14 cellular contexts compared by ENCODE assay signal in the genomic region with DNA sequence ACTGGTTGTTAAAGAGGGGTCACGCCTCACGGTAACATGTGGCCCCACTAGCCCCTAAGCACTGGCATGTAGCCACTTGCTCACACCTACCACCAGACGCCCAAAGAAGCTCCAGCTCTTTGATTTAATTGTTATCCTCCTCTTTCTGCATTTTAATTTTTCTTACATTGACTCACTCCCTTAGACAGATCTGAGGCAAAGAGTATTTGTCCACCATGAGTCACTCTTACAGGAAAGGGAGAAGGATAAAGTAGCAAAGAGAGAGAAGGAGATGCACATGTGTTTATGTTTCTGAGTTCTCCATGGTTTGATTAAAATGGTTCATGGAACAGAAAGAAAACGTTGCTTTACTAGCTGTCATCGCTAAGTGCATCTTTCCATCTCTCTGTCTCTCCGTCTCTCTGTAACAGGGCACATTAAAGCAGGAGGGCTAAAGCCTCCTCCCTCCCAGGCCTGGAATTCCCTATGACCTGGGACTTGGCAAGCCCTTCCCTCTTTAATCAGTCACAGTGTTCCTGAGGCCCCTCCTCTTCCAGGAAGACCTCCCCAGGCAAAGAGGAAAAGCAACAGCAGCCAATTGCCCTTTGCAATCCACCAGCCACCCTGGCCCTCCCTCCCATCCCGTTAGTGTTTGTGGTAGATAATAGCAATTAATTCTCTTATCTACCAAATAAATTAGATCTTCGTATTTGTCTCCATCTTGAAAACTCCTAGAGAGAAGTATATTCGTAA.
DNase-seq lines count a peak whose midpoint lies in the region; ATAC-seq and TF ChIP-seq lines count a peak whose summit lies in the region.
"Had no signal": no experiment of that assay in that cellular context is flagged by ENCODE, and none has a peak within 500 bp of the region (broad histone marks: within the 10 kb centered on the region; RNA-seq: fewer than 3 reads in every experiment).

No MANE protein-coding gene starts in this region.

- H3K4me3 ChIP-seq in AG10803 (ENCODE audit: low read length): peak overlapping the region; percentile 16
- H3K4me3 ChIP-seq: gastrocnemius medialis, lung had no signal

- DNase-seq in AG10803 (ENCODE audit: low read depth) (peak; percentile 46), RPMI7951 (ENCODE audit: low read depth) (peak; percentile 30), left lobe of liver (ENCODE audit: low spot score) (peak; percentile 69)
- DNase-seq: activated CD8-positive, alpha-beta T cell treated with anti-CD3 and anti-CD28 coated beads for 36 hours; activated effector memory CD4-positive, alpha-beta T cell treated with anti-CD3 and anti-CD28 coated beads, Interleukin-2, amount 50 U/mL, for 16 hours; AML-193; gastrocnemius medialis; T-helper 2 cell had no signal

- ATAC-seq in esophagus mucosa (peak; percentile 79), left lobe of liver (peak; percentile 97), GM18870 (IDR thresholded peaks at IDR 0.05; ENCODE audit: unreplicated experiment) (no peak), HG03457 (IDR thresholded peaks at IDR 0.05; ENCODE audit: unreplicated experiment) (no peak), HG03342 (IDR thresholded peaks at IDR 0.05; ENCODE audit: unreplicated experiment) (no peak), HG03565 (IDR thresholded peaks at IDR 0.05; ENCODE audit: unreplicated experiment) (no peak)
- ATAC-seq: activated CD8-positive, alpha-beta T cell treated with anti-CD3 and anti-CD28 coated beads for 36 hours; gastrocnemius medialis had no signal

- TF ChIP-seq CTCF in AG10803 (conservative IDR thresholded peaks at IDR 0.05; ENCODE audit: low read length): no peak

Comparison
In these comparisons a context has a peak if more than half of its experiments do, and no peak if none do; other contexts are left out.
1. ATAC-seq: peak in esophagus mucosa (single experiment) and left lobe of liver (single experiment); none in GM18870 (single experiment), HG03457 (single experiment), HG03342 (single experiment) and HG03565 (single experiment).
2. Peak in every context shown above with its lines, with median percentiles within 50 percentile points of each other: DNase-seq.